ENCODE assay signal across 28 cellular contexts in genomic region chr10:89076120-89076519, GRCh38.
DNase-seq lines count a peak whose midpoint lies in the region; ATAC-seq and TF ChIP-seq lines count a peak whose summit lies in the region.
"Had no signal": no experiment of that assay in that cellular context is flagged by ENCODE, and none has a peak within 500 bp of the region (broad histone marks: within the 10 kb centered on the region; RNA-seq: fewer than 3 reads in every experiment).

No MANE protein-coding gene starts in this region.

- no peak overlapping the region for H2AK5ac ChIP-seq in mesenchymal stem cell (ENCODE audit: low read length, severe bottlenecking)

- H4K91ac ChIP-seq in mesenchymal stem cell (ENCODE audit: low read length) = no peak overlapping the region

- WGBS in mesenchymal stem cell = 100% methylated on average over 2 of the region's 2 CpGs

- H3K9ac ChIP-seq in mesenchymal stem cell (ENCODE audit: low read length) = no peak overlapping the region

- no peaks in the 10 kb centered on the region for H3K4me1 ChIP-seq in mesenchymal stem cell (ENCODE audit: control insufficient read depth, insufficient read depth, low read depth, low read length)
- H3K4me1 ChIP-seq: A549 had no signal

- CTCF ChIA-PET in activated CD8-positive, alpha-beta T cell treated with anti-CD3 and anti-CD28 coated beads for 36 hours (lab: Charles Lee) = interaction anchor here (1.2 to 1.9 kb wide), 2 partner anchors 46 to 142 kb away, joined by 3 to 11 read pairs; no protein-coding TSS in a partner anchor
- CTCF ChIA-PET in activated CD8-positive, alpha-beta T cell treated with anti-CD3 and anti-CD28 coated beads, Interleukin-2, amount 10 ng/mL, durations not matched to agents 7 days and 5 days (lab: Charles Lee) = no interaction called here

- peak; percentile 94 for ATAC-seq in activated CD8-positive, alpha-beta T cell treated with anti-CD3 and anti-CD28 coated beads for 36 hours
- no peak for ATAC-seq in activated CD8-positive, alpha-beta T cell treated with anti-CD3 and anti-CD28 coated beads, Interleukin-2, amount 10 ng/mL, durations not matched to agents 7 days and 5 days
- ATAC-seq in GM21447 (IDR thresholded peaks at IDR 0.05; ENCODE audit: unreplicated experiment) = no peak
- ATAC-seq: A549, GM12878, GM23338, K562 had no signal

- H2BK15ac ChIP-seq in mesenchymal stem cell (ENCODE audit: low read depth, poor library complexity, severe bottlenecking) = no peak overlapping the region

- H2BK5ac ChIP-seq in mesenchymal stem cell (ENCODE audit: low read depth, low read length, poor library complexity, severe bottlenecking) = no peak overlapping the region

- no peaks in the 10 kb centered on the region for H3K9me3 ChIP-seq in mesenchymal stem cell (ENCODE audit: control insufficient read depth, low read length)
- H3K9me3 ChIP-seq: A549 had no signal

- no peak overlapping the region for H3K23ac ChIP-seq in mesenchymal stem cell (ENCODE audit: low read length in 2 of 2)

- H3K4ac ChIP-seq in mesenchymal stem cell (ENCODE audit: low read depth in 1 of 2, low read length in 2 of 2) = no peak overlapping the region

- H3K4me1 Mint-ChIP-seq in activated CD8-positive, alpha-beta T cell treated with anti-CD3 and anti-CD28 coated beads for 36 hours (ENCODE audit: low read depth) = peaks cover 20% of the 10 kb centered on the region
- H3K4me1 Mint-ChIP-seq in activated CD8-positive, alpha-beta T cell treated with anti-CD3 and anti-CD28 coated beads, Interleukin-2, amount 10 ng/mL, durations not matched to agents 7 days and 5 days (ENCODE audit: low read depth) = peaks cover 25% of the 10 kb centered on the region
- peaks cover 15% of the 10 kb centered on the region for H3K4me1 Mint-ChIP-seq in activated naive CD8-positive, alpha-beta T cell (ENCODE audit: low read depth)
- peaks cover 16% of the 10 kb centered on the region for H3K4me1 Mint-ChIP-seq in activated naive CD8-positive, alpha-beta T cell treated with anti-CD3 and anti-CD28 coated beads for 36 hours

- no peaks in the 10 kb centered on the region for H3K36me3 Mint-ChIP-seq in activated CD8-positive, alpha-beta T cell treated with anti-CD3 and anti-CD28 coated beads for 36 hours (ENCODE audit: low read depth)
- H3K36me3 Mint-ChIP-seq in activated CD8-positive, alpha-beta T cell treated with anti-CD3 and anti-CD28 coated beads, Interleukin-2, amount 10 ng/mL, durations not matched to agents 7 days and 5 days (ENCODE audit: low read depth) = no peaks in the 10 kb centered on the region
- H3K36me3 Mint-ChIP-seq in activated naive CD8-positive, alpha-beta T cell = peaks cover 4% of the 10 kb centered on the region
- H3K36me3 Mint-ChIP-seq in activated naive CD8-positive, alpha-beta T cell treated with anti-CD3 and anti-CD28 coated beads for 36 hours = no peaks in the 10 kb centered on the region

- H3K27me3 Mint-ChIP-seq in activated CD8-positive, alpha-beta T cell treated with anti-CD3 and anti-CD28 coated beads for 36 hours = peaks cover 7% of the 10 kb centered on the region
- peaks cover 10% of the 10 kb centered on the region for H3K27me3 Mint-ChIP-seq in activated CD8-positive, alpha-beta T cell treated with anti-CD3 and anti-CD28 coated beads, Interleukin-2, amount 10 ng/mL, durations not matched to agents 7 days and 5 days (ENCODE audit: low read depth)
- peaks cover 5% of the 10 kb centered on the region for H3K27me3 Mint-ChIP-seq in activated naive CD8-positive, alpha-beta T cell
- H3K27me3 Mint-ChIP-seq in activated naive CD8-positive, alpha-beta T cell treated with anti-CD3 and anti-CD28 coated beads for 36 hours = no peaks in the 10 kb centered on the region

- POLR2A ChIA-PET in activated CD8-positive, alpha-beta T cell treated with anti-CD3 and anti-CD28 coated beads for 36 hours (lab: Charles Lee) = interaction anchor here (1.0 to 1.1 kb wide), 3 partner anchors 16 to 87 kb away, joined by 3 to 5 read pairs (median 3); partner anchors contain the start of gene FAS
- POLR2A ChIA-PET in activated CD8-positive, alpha-beta T cell treated with anti-CD3 and anti-CD28 coated beads, Interleukin-2, amount 10 ng/mL, durations not matched to agents 7 days and 5 days (lab: Charles Lee) = no interaction called here

- H3K27ac Mint-ChIP-seq in activated CD8-positive, alpha-beta T cell treated with anti-CD3 and anti-CD28 coated beads for 36 hours = no peak overlapping the region
- H3K27ac Mint-ChIP-seq in activated CD8-positive, alpha-beta T cell treated with anti-CD3 and anti-CD28 coated beads, Interleukin-2, amount 10 ng/mL, durations not matched to agents 7 days and 5 days = no peak overlapping the region
- peak overlapping the region; percentile 47 for H3K27ac Mint-ChIP-seq in activated naive CD8-positive, alpha-beta T cell
- no peak overlapping the region for H3K27ac Mint-ChIP-seq in activated naive CD8-positive, alpha-beta T cell treated with anti-CD3 and anti-CD28 coated beads for 36 hours
- H3K27ac Mint-ChIP-seq: CD4-positive, alpha-beta memory T cell; GM23338; H9 had no signal

- intact Hi-C loops in activated CD8-positive, alpha-beta T cell treated with anti-CD3 and anti-CD28 coated beads for 36 hours (cut with micrococcal nuclease) = no loop called here

- no peak overlapping the region for H4K8ac ChIP-seq in mesenchymal stem cell (ENCODE audit: low read length)

- H3K36me3 ChIP-seq in mesenchymal stem cell (ENCODE audit: control insufficient read depth in 1 of 2, insufficient read depth in 2 of 2, low read depth in 1 of 2, low read length in 2 of 2) = no peaks in the 10 kb centered on the region

- no peak for DNase-seq in activated CD8-positive, alpha-beta T cell treated with anti-CD3 and anti-CD28 coated beads for 36 hours
- no peak for DNase-seq in activated CD8-positive, alpha-beta T cell treated with anti-CD3 and anti-CD28 coated beads, Interleukin-2, amount 10 ng/mL, durations not matched to agents 7 days and 5 days
- no peak for DNase-seq in activated naive CD8-positive, alpha-beta T cell treated with anti-CD3 and anti-CD28 coated beads for 36 hours
- DNase-seq in mesenchymal stem cell = no peak
- DNase-seq in DMS153 treated with DMSO at 0.1 percent for 48 hours (lab: John Stamatoyannopoulos, UW; ENCODE audit: unreplicated experiment) = no peak
- DNase-seq: C1 segment of cervical spinal cord; CD4-positive, alpha-beta memory T cell; COR-L47; EL; GDM1; H9; Kasumi-1; NCI-H1092 treated with DMSO at 0.1 percent for 48 hours; NCI-H1436; NCI-H187; NCI-H2081 treated with DMSO at 0.1 percent for 48 hours; NCI-H2171; NCI-H226; NCI-H510A; NCI-H69; SHP77 had no signal

- TF ChIP-seq CTCF in activated CD8-positive, alpha-beta T cell treated with anti-CD3 and anti-CD28 coated beads for 36 hours (IDR thresholded peaks at IDR 0.05) = no peak

- peak overlapping the region; percentile 34 for H2BK120ac ChIP-seq in mesenchymal stem cell (ENCODE audit: low read depth, low read length)

- no peak overlapping the region for H3K4me2 ChIP-seq in mesenchymal stem cell (ENCODE audit: low read length, poor library complexity, severe bottlenecking)
- H3K4me2 ChIP-seq: A549, GM23338 had no signal

- H3K9me3 Mint-ChIP-seq in activated CD8-positive, alpha-beta T cell treated with anti-CD3 and anti-CD28 coated beads for 36 hours = no peaks in the 10 kb centered on the region
- no peaks in the 10 kb centered on the region for H3K9me3 Mint-ChIP-seq in activated CD8-positive, alpha-beta T cell treated with anti-CD3 and anti-CD28 coated beads, Interleukin-2, amount 10 ng/mL, durations not matched to agents 7 days and 5 days (ENCODE audit: insufficient read depth)
- H3K9me3 Mint-ChIP-seq in activated naive CD8-positive, alpha-beta T cell (ENCODE audit: low read depth) = no peaks in the 10 kb centered on the region
- no peaks in the 10 kb centered on the region for H3K9me3 Mint-ChIP-seq in activated naive CD8-positive, alpha-beta T cell treated with anti-CD3 and anti-CD28 coated beads for 36 hours
- H3K9me3 Mint-ChIP-seq: CD4-positive, alpha-beta memory T cell; GM23338; H9 had no signal

- no peak overlapping the region for H3K4me3 ChIP-seq in mesenchymal stem cell (ENCODE audit: insufficient read depth in 1 of 2, low read depth in 1 of 2, low read length in 2 of 2)
- H3K4me3 ChIP-seq: A549, GM12878, GM23338, K562 had no signal

- H3K27ac ChIP-seq in mesenchymal stem cell (ENCODE audit: low read length, poor library complexity, severe bottlenecking) = no peak overlapping the region
- H3K27ac ChIP-seq: A549, RWPE1 had no signal

- no peak overlapping the region for H3K14ac ChIP-seq in mesenchymal stem cell (ENCODE audit: low read length in 2 of 2)

- H2AFZ ChIP-seq in mesenchymal stem cell (ENCODE audit: low read depth, low read length) = no peak overlapping the region

- no peaks in the 10 kb centered on the region for H3K27me3 ChIP-seq in mesenchymal stem cell (ENCODE audit: control insufficient read depth in 1 of 2, insufficient read depth in 1 of 2, low read length in 2 of 2)

- no peak overlapping the region for H3K18ac ChIP-seq in mesenchymal stem cell (ENCODE audit: low read depth in 1 of 2, low read length in 2 of 2)

- no peaks in the 10 kb centered on the region for H3K79me1 ChIP-seq in mesenchymal stem cell (replicated peaks; ENCODE audit: low read length, poor library complexity, severe bottlenecking)

- no peak overlapping the region for H3K4me3 Mint-ChIP-seq in activated CD8-positive, alpha-beta T cell treated with anti-CD3 and anti-CD28 coated beads for 36 hours
- no peak overlapping the region for H3K4me3 Mint-ChIP-seq in activated CD8-positive, alpha-beta T cell treated with anti-CD3 and anti-CD28 coated beads, Interleukin-2, amount 10 ng/mL, durations not matched to agents 7 days and 5 days
- peak overlapping the region; percentile 33 for H3K4me3 Mint-ChIP-seq in activated naive CD8-positive, alpha-beta T cell
- no peak overlapping the region for H3K4me3 Mint-ChIP-seq in activated naive CD8-positive, alpha-beta T cell treated with anti-CD3 and anti-CD28 coated beads for 36 hours
- H3K4me3 Mint-ChIP-seq: CD4-positive, alpha-beta memory T cell; GM23338; H9 had no signal

- peak overlapping the region in 1 of 2 experiments; percentile 66 for H2BK12ac ChIP-seq in mesenchymal stem cell (ENCODE audit: low read length in 2 of 2)
